Comparison of ENCODE assay signal across 11 cellular contexts in the genomic region with DNA sequence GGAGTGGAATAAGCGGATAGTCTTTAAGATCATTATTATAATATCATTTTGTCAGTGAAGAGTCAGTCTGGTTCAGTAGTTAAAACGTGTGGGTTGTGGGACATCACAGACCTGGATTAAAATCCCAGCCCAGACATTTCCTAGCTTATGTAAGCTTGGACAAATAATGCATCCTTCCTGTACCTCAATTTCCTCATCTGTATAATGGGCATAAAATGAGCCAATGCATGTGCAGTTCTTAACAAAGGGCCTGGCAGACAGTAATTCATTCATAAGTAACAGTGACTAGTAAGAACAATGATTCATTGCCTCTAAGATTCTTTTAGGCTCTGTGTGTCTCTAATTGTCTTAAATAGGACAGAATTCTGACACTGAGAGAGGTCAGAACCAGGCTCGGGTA.
"Had no signal": no experiment of that assay in that cellular context is flagged by ENCODE, and none has a peak within 500 bp of the region (broad histone marks: within the 10 kb centered on the region; RNA-seq: fewer than 3 reads in every experiment).

No MANE protein-coding gene starts in this region.

- ATAC-seq: HCT116 had no signal

- DNase-seq: GOT3, H7, H9, HCEC 1CT, HFFc6 had no signal

- H3K4me3 ChIP-seq: GM23248, GM23338, HAP-1 had no signal

- FAIRE-seq: H1, H54 had no signal

- H3K36me3 ChIP-seq: HAP-1 had no signal

- H2AFZ ChIP-seq: GM23248 had no signal

- H3K27ac ChIP-seq: GM23248 had no signal

- H3K9me3 ChIP-seq: HAP-1 had no signal

- H3K4me2 ChIP-seq: GM23338 had no signal

- H3K9ac ChIP-seq: GM23248 had no signal

- H3K4me1 ChIP-seq: HAP-1 had no signal
